ENCODE assay signal across 9 cellular contexts in the genomic region with DNA sequence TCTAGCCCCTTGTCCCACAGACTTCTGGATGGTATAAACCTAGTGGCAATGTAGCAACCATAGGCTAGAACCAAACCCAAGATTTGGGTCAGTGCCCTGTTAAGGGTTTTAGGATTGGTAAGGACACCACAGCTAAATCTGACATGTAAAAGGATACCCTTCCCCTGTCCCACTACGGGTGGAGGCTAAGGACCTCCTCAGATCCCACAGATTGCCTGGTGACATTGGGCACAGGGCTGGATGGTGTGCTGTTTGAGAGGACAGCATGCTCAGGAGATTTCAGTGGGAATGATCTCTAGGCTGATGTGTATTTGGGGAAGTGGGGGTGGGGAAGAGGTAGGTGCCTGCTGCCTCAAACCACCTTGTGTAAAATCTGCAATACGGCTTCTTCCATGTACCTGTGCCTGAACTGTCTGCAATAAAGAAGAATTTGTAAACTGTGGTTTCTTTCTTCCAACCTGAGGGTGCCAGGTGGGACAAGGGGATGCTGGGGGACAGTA. TPM values are rescaled to one million over a fixed set of nuclear protein-coding genes. Genes with fewer than 3 reads are reported as not detected.
A peak's percentile ranks its signal among the peaks of the same experiment; 100 is the strongest.
DNase-seq lines count a peak whose midpoint lies in the region; ATAC-seq, FAIRE-seq and TF ChIP-seq lines count a peak whose summit lies in the region.
"Had no signal": no experiment of that assay in that cellular context is flagged by ENCODE, and none has a peak within 500 bp of the region (broad histone marks: within the 10 kb centered on the region; RNA-seq: fewer than 3 reads in every experiment).

No MANE protein-coding gene starts in this region.

- H3K4me1 ChIP-seq in psoas muscle, result peaks cover 30% of the 10 kb centered on the region

- no peaks in the 10 kb centered on the region for H3K27me3 ChIP-seq in psoas muscle (ENCODE audit: insufficient read depth in 3 of 3, low read length in 2 of 3)

- CTCF ChIA-PET in RWPE1 (lab: Yijun Ruan, JAX), result interaction anchor here (0.6 to 1.7 kb wide), 5 partner anchors 11 to 62 kb away, joined by 3 to 9 read pairs (median 3); a partner anchor contains a TSS

- peak; percentile 13 for FAIRE-seq in GM12891 (lab: Jason Lieb, UNC)

- TF ChIP-seq POLR2A in GM12891 (IDR thresholded peaks at IDR 0.05; ENCODE audit: low read depth, low read length), result no peak

- peaks cover 2 to 65% of the 10 kb centered on the region in 2 donors for H3K36me3 ChIP-seq in psoas muscle (ENCODE audit: insufficient read depth in 1 of 2, low read depth in 1 of 2)

- ATAC-seq in psoas muscle (peak in 1 of 4 donors; percentile 5), GM21367 (IDR thresholded peaks at IDR 0.05; ENCODE audit: unreplicated experiment) (no peak), HG02973 (IDR thresholded peaks at IDR 0.05; ENCODE audit: unreplicated experiment) (no peak), GM19023 (IDR thresholded peaks at IDR 0.05; ENCODE audit: unreplicated experiment) (no peak)

- intact Hi-C loops in psoas muscle (cut with DNase I), result no loop called here

- WGBS in psoas muscle, 3 donors, result 49 to 64% (median 59%) methylated on average over 2 of the region's 2 CpGs

- no peaks in the 10 kb centered on the region for H3K9me3 ChIP-seq in psoas muscle
- H3K9me3 ChIP-seq: mucosa of descending colon had no signal

- DNase-seq in GM12891 (ENCODE audit: insufficient read length, low spot score), result no peak
- DNase-seq in RWPE1 (ENCODE audit: low spot score), result no peak
- no peak for DNase-seq in epithelial cell of prostate (ENCODE audit: low read depth, low spot score)
- no peak for DNase-seq in psoas muscle
- DNase-seq in ecto neural progenitor cell (ENCODE audit: low spot score), result no peak

- H3K4me3 ChIP-seq in psoas muscle, result peak overlapping the region; percentile 100

- POLR2A ChIA-PET in RWPE1 (lab: Yijun Ruan, JAX; ENCODE audit: low non-redundant PET), result interaction anchor here (0.6 to 0.8 kb wide), 2 partner anchors 13 to 26 kb away, joined by 3 to 4 read pairs; a partner anchor contains a TSS

- peak overlapping the region; percentile 79 for H3K27ac ChIP-seq in RWPE1
- peak overlapping the region; percentile 46 for H3K27ac ChIP-seq in epithelial cell of prostate
- H3K27ac ChIP-seq in psoas muscle, result peak overlapping the region; percentile 87

- TF ChIP-seq CTCF in RWPE1 (conservative IDR thresholded peaks at IDR 0.05; ENCODE audit: low read depth), result no peak
- TF ChIP-seq CTCF in psoas muscle (IDR thresholded peaks at IDR 0.05), result no peak

TF ChIP-seq in GM12891, 5 proteins besides CTCF, POLR2A, EP300 and RAD21:
- no peak for TF ChIP-seq POU2F2 (IDR thresholded peaks at IDR 0.05; ENCODE audit: low read depth, low read length)
- TF ChIP-seq SPI1 (IDR thresholded peaks at IDR 0.05; ENCODE audit: low read depth, low read length), result peak; percentile 29; the same call in 1 of the 2 replicates
- TF ChIP-seq TAF1 (IDR thresholded peaks at IDR 0.05; ENCODE audit: low read depth, low read length), result no peak

RNA-seq across cellular contexts. Expression of a gene that starts 0.7 kb away (rescaled TPM):
- 42.0 TPM for polyA plus RNA-seq in GM12891 (2012; ENCODE audit: low read depth, missing spikeins)
- 10 to 100 TPM; 33.8 to 52.1 (median 42.1) TPM for total RNA-seq in psoas muscle
- 10 to 100 TPM; 21.1 to 32.2 (median 23.8) TPM for polyA plus RNA-seq in psoas muscle

RNA-seq across cellular contexts. Expression of a gene that starts 12.5 kb away (rescaled TPM):
- 1.6 TPM for polyA plus RNA-seq in GM12891 (2012; ENCODE audit: low read depth, missing spikeins)
- 1 to 10 TPM in 1 of 4 donors, under 1 TPM in 1, not detected in 2; 0.77 to 1.1 TPM for total RNA-seq in psoas muscle
- under 1 TPM; 0.23 to 0.38 (median 0.37) TPM for polyA plus RNA-seq in psoas muscle

RNA-seq across cellular contexts. Expression of a gene that starts 20.9 kb away (rescaled TPM):
- polyA plus RNA-seq in GM12891 (2012; ENCODE audit: low read depth, missing spikeins), result 12.3 TPM
- total RNA-seq in psoas muscle, result 10 to 100 TPM; 11.3 to 18.8 (median 16.4) TPM
- polyA plus RNA-seq in psoas muscle, result 10 to 100 TPM in 2 of 3 donors, 1 to 10 TPM in 1; 9.6 to 16.9 (median 11.0) TPM

RNA-seq across cellular contexts. Expression of a gene that starts 24.7 kb away (rescaled TPM):
- 28.0 TPM for polyA plus RNA-seq in GM12891 (2012; ENCODE audit: low read depth, missing spikeins)
- 10 to 100 TPM; 17.2 to 26.4 (median 19.2) TPM for total RNA-seq in psoas muscle
- polyA plus RNA-seq in psoas muscle, result 10 to 100 TPM; 13.8 to 19.9 (median 19.9) TPM

RNA-seq across cellular contexts. Expression of a gene that starts 25.4 kb away (rescaled TPM):
- 155 TPM for polyA plus RNA-seq in GM12891 (2012; ENCODE audit: low read depth, missing spikeins)
- total RNA-seq in psoas muscle, result 100 to 1,000 TPM in 2 of 4 donors, 10 to 100 TPM in 2; 77.4 to 104 (median 96.8) TPM
- polyA plus RNA-seq in psoas muscle, result 100 to 1,000 TPM; 129 to 170 (median 134) TPM
